14 cellular contexts compared by ENCODE assay signal in the genomic region with DNA sequence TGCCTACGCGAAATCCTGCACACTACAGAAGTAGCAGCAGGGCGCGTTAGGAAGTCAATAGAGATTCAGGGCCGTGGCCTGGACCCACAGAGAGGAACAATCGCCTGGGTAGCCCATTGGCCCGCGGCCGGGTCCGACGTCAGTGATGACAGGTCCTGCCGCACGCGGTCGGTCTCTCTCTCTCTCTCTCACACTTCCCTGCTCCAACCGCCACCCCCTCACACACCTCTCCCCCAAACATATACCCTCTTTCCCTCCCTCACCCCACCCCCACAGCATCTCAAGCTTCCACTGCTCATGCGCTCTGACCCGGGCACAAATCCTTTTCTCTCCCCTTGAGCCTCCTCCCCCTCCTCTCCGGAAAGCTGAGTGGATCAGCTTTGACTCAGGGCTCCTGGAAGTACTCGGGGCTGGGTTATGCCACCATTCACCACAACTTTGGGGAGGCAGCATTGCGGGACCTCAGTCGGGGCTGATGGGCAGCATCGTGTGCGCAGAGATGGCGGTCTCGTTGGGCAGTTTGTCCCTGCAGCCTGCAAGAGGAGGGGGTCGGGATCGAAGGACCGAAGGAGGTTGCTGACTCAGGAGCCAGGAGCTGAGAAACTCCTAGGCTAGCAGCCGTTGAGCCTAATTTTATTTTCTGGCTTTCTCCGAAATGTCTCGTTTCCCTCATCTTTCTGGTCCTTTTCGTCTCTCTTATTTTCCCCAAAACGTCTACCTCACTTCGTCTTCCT. TPM values are rescaled to one million over a fixed set of nuclear protein-coding genes. Genes with fewer than 3 reads are reported as not detected.
A peak's percentile ranks its signal among the peaks of the same experiment; 100 is the strongest.
DNase-seq lines count a peak whose midpoint lies in the region; TF ChIP-seq lines count a peak whose summit lies in the region.
"Had no signal": no experiment of that assay in that cellular context is flagged by ENCODE, and none has a peak within 500 bp of the region (broad histone marks: within the 10 kb centered on the region; RNA-seq: fewer than 3 reads in every experiment).

No MANE protein-coding gene starts in this region.

- H3K27me3 Mint-ChIP-seq in activated naive CD4-positive, alpha-beta T cell treated with anti-CD3 and anti-CD28 coated beads, Interleukin-2, amount 10 ng/mL, durations not matched to agents 7 days and 5 days = peaks cover 78% of the 10 kb centered on the region
- H3K27me3 Mint-ChIP-seq in type B pancreatic cell = peaks cover 96% of the 10 kb centered on the region
- no peaks in the 10 kb centered on the region for H3K27me3 Mint-ChIP-seq in Calu3 (ENCODE audit: unreplicated experiment)

- H3K79me2 ChIP-seq in PC-9 (ENCODE audit: low read depth) = no peaks in the 10 kb centered on the region

- no peak overlapping the region for H3K4me2 ChIP-seq in PC-9

- POLR2A ChIA-PET in PC-9 (lab: Charles Lee; ENCODE audit: unreplicated experiment) = no interaction called here

- H3K27ac ChIP-seq in layer of hippocampus (ENCODE audit: low read depth, low read length) = peak overlapping the region; percentile 93
- no peak overlapping the region for H3K27ac ChIP-seq in PC-9
- H3K27ac ChIP-seq: neutrophil, thyroid gland had no signal

- intact Hi-C loops in Calu3 (cut with micrococcal nuclease; ENCODE audit: unreplicated experiment) (no loop called here), PC-9 (cut with micrococcal nuclease; ENCODE audit: unreplicated experiment) (no loop called here)

- H3K4me1 ChIP-seq in PC-9 (replicated peaks; ENCODE audit: insufficient read depth) = no peaks in the 10 kb centered on the region

- H4K20me1 ChIP-seq in PC-9 (ENCODE audit: insufficient read depth) = no peaks in the 10 kb centered on the region

- no peaks in the 10 kb centered on the region for H3K9me3 ChIP-seq in PC-9 (ENCODE audit: insufficient read depth, low read depth)
- H3K9me3 ChIP-seq: thyroid gland had no signal

- peaks cover 1% of the 10 kb centered on the region for H3K36me3 Mint-ChIP-seq in activated naive CD4-positive, alpha-beta T cell treated with anti-CD3 and anti-CD28 coated beads, Interleukin-2, amount 10 ng/mL, durations not matched to agents 7 days and 5 days
- H3K36me3 Mint-ChIP-seq in type B pancreatic cell = peaks cover 21% of the 10 kb centered on the region
- peaks cover 10% of the 10 kb centered on the region for H3K36me3 Mint-ChIP-seq in Calu3 (ENCODE audit: insufficient read depth, unreplicated experiment)

- no peaks in the 10 kb centered on the region for H3K4me1 Mint-ChIP-seq in activated naive CD4-positive, alpha-beta T cell treated with anti-CD3 and anti-CD28 coated beads, Interleukin-2, amount 10 ng/mL, durations not matched to agents 7 days and 5 days
- H3K4me1 Mint-ChIP-seq in type B pancreatic cell (ENCODE audit: unreplicated experiment) (peaks cover 28% of the 10 kb centered on the region), Calu3 (ENCODE audit: low read depth, unreplicated experiment) (peaks cover 10% of the 10 kb centered on the region)
- H3K4me1 Mint-ChIP-seq: activated CD8-positive, alpha-beta memory T cell treated with anti-CD3 and anti-CD28 coated beads, Interleukin-2, amount 10 ng/mL, durations not matched to agents 7 days and 5 days had no signal

- CTCF ChIA-PET in activated naive CD4-positive, alpha-beta T cell treated with anti-CD3 and anti-CD28 coated beads, Interleukin-2, amount 10 ng/mL, durations not matched to agents 7 days and 5 days (lab: Charles Lee) = no interaction called here
- CTCF ChIA-PET in Calu3 (lab: Charles Lee) (no interaction called here), PC-9 (lab: Charles Lee) (interaction anchor here (0.6 kb wide), 1 partner anchor 926 kb away, joined by 6 read pairs; no protein-coding TSS in a partner anchor)

- no peak overlapping the region for H3K4me3 Mint-ChIP-seq in activated naive CD4-positive, alpha-beta T cell treated with anti-CD3 and anti-CD28 coated beads, Interleukin-2, amount 10 ng/mL, durations not matched to agents 7 days and 5 days
- peak overlapping the region; percentile 88 for H3K4me3 Mint-ChIP-seq in type B pancreatic cell
- H3K4me3 Mint-ChIP-seq in Calu3 (ENCODE audit: low read depth, unreplicated experiment) = no peak overlapping the region
- H3K4me3 Mint-ChIP-seq: activated CD8-positive, alpha-beta memory T cell treated with anti-CD3 and anti-CD28 coated beads, Interleukin-2, amount 10 ng/mL, durations not matched to agents 7 days and 5 days; activated naive CD8-positive, alpha-beta T cell treated with anti-CD3 and anti-CD28 coated beads for 36 hours had no signal

- H3K36me3 ChIP-seq in PC-9 (ENCODE audit: low read depth) = no peaks in the 10 kb centered on the region
- H3K36me3 ChIP-seq: neutrophil, thyroid gland had no signal

- H3K9me3 Mint-ChIP-seq in activated naive CD4-positive, alpha-beta T cell treated with anti-CD3 and anti-CD28 coated beads, Interleukin-2, amount 10 ng/mL, durations not matched to agents 7 days and 5 days = peaks cover 4% of the 10 kb centered on the region
- H3K9me3 Mint-ChIP-seq in type B pancreatic cell = no peaks in the 10 kb centered on the region
- H3K9me3 Mint-ChIP-seq in Calu3 (ENCODE audit: low read depth, unreplicated experiment) = peaks cover 3% of the 10 kb centered on the region

- H3K27ac Mint-ChIP-seq in activated naive CD4-positive, alpha-beta T cell treated with anti-CD3 and anti-CD28 coated beads, Interleukin-2, amount 10 ng/mL, durations not matched to agents 7 days and 5 days = peak overlapping the region; percentile 49
- H3K27ac Mint-ChIP-seq in type B pancreatic cell (peak overlapping the region; percentile 86), Calu3 (ENCODE audit: unreplicated experiment) (no peak overlapping the region)
- H3K27ac Mint-ChIP-seq: activated CD8-positive, alpha-beta memory T cell treated with anti-CD3 and anti-CD28 coated beads, Interleukin-2, amount 10 ng/mL, durations not matched to agents 7 days and 5 days; activated naive CD8-positive, alpha-beta T cell treated with anti-CD3 and anti-CD28 coated beads for 36 hours had no signal

- H3K4me3 ChIP-seq in choroid plexus epithelial cell (ENCODE audit: low read depth, low read length) = peak overlapping the region; percentile 83
- H3K4me3 ChIP-seq in PC-9 = no peak overlapping the region
- H3K4me3 ChIP-seq: thyroid gland had no signal

- peaks cover 8% of the 10 kb centered on the region for H3K27me3 ChIP-seq in layer of hippocampus (ENCODE audit: control insufficient read depth, insufficient read depth, low read length)
- H3K27me3 ChIP-seq in PC-9 (ENCODE audit: insufficient read depth, low read depth) = no peaks in the 10 kb centered on the region

- H3F3A ChIP-seq in PC-9 (ENCODE audit: insufficient read depth, low read depth) = no peaks in the 10 kb centered on the region

- no peak for DNase-seq in activated naive CD4-positive, alpha-beta T cell treated with anti-CD3 and anti-CD28 coated beads, Interleukin-2, amount 10 ng/mL, durations not matched to agents 7 days and 5 days
- no peak for DNase-seq in activated naive CD4-positive, alpha-beta T cell treated with Interleukin-2 at 50 U/mL for 16 hours
- DNase-seq in choroid plexus epithelial cell (ENCODE audit: low read depth) = peak; percentile 99
- DNase-seq in type B pancreatic cell (ENCODE audit: extremely low spot score, unreplicated experiment) = no peak
- no peak for DNase-seq in NCI-H2171 treated with DMSO at 0.1 percent for 48 hours (lab: John Stamatoyannopoulos, UW)
- DNase-seq in Calu3 = no peak
- DNase-seq in PC-9 = no peak
- DNase-seq: activated CD8-positive, alpha-beta memory T cell treated with anti-CD3 and anti-CD28 coated beads, Interleukin-2, amount 10 ng/mL, durations not matched to agents 7 days and 5 days; activated naive CD8-positive, alpha-beta T cell treated with anti-CD3 and anti-CD28 coated beads for 36 hours; MM.1S; NCI-H2107; thyroid gland had no signal

- H2AFZ ChIP-seq in PC-9 = no peak overlapping the region

- no TSS peak for BruUV-seq in Calu3 (replicated peaks; lab: Mats Ljungman, UMichigan)
- BruUV-seq in PC-9 (replicated peaks; lab: Mats Ljungman, UMichigan) = no TSS peak

- peak; percentile 40 for TF ChIP-seq CTCF in choroid plexus epithelial cell (conservative IDR thresholded peaks at IDR 0.05; ENCODE audit: low read depth, low read length)
- peak; percentile 50 for TF ChIP-seq CTCF in type B pancreatic cell (conservative IDR thresholded peaks at IDR 0.05)
- no peak for TF ChIP-seq CTCF in Calu3 (IDR thresholded peaks at IDR 0.05; ENCODE audit: unreplicated experiment)
- TF ChIP-seq CTCF in PC-9 (conservative IDR thresholded peaks at IDR 0.05) = no peak

- H3K9me2 ChIP-seq in PC-9 (ENCODE audit: insufficient read depth) = no peaks in the 10 kb centered on the region

RNA-seq across cellular contexts. Expression of gene ZIC4, which starts 9.0 kb away (rescaled TPM):
- 40.2 TPM in 1 of 2 replicates, not detected in the other for total RNA-seq in type B pancreatic cell (ENCODE audit: low replicate concordance)
- total RNA-seq in Calu3 (2022) = not detected in 2 replicates
- total RNA-seq in PC-9 (2021) = not detected in 2 replicates
- total RNA-seq: activated CD8-positive, alpha-beta memory T cell treated with anti-CD3 and anti-CD28 coated beads, Interleukin-2, amount 10 ng/mL, durations not matched to agents 7 days and 5 days; activated naive CD8-positive, alpha-beta T cell treated with anti-CD3 and anti-CD28 coated beads for 36 hours; thyroid gland had no signal

RNA-seq across cellular contexts. Expression of gene ZIC1, which starts 11.8 kb away (rescaled TPM):
- total RNA-seq in type B pancreatic cell (ENCODE audit: low replicate concordance) (184 TPM in 1 of 2 replicates, not detected in the other), Calu3 (2022) (not detected in 2 replicates), PC-9 (2021) (not detected in 2 replicates)
- total RNA-seq: activated CD8-positive, alpha-beta memory T cell treated with anti-CD3 and anti-CD28 coated beads, Interleukin-2, amount 10 ng/mL, durations not matched to agents 7 days and 5 days; activated naive CD8-positive, alpha-beta T cell treated with anti-CD3 and anti-CD28 coated beads for 36 hours; thyroid gland had no signal

Comparison
In these comparisons a context has a peak if more than half of its experiments do, and no peak if none do; other contexts are left out.
1. CTCF ChIP-seq: peak in choroid plexus epithelial cell (single experiment) and type B pancreatic cell (single experiment); none in Calu3 (single experiment) and PC-9 (single experiment).